ENCODE assay signal across 16 cellular contexts in genomic region chr1:108075055-108075454, GRCh38.
DNase-seq lines count a peak whose midpoint lies in the region; ATAC-seq and TF ChIP-seq lines count a peak whose summit lies in the region.
"Had no signal": no experiment of that assay in that cellular context is flagged by ENCODE, and none has a peak within 500 bp of the region (broad histone marks: within the 10 kb centered on the region; RNA-seq: fewer than 3 reads in every experiment).

No MANE protein-coding gene starts in this region.

- no peaks in the 10 kb centered on the region for H3K27me3 ChIP-seq in MM.1S (replicated peaks; ENCODE audit: insufficient read depth, low read length)
- H3K27me3 ChIP-seq: BE2C, right lobe of liver had no signal

- no peaks in the 10 kb centered on the region for H3K9me3 ChIP-seq in MM.1S (replicated peaks; ENCODE audit: insufficient read depth, low read length)
- H3K9me3 ChIP-seq: BE2C, right lobe of liver, SJSA1 had no signal

- peaks cover 39 to 42% (median 39%) of the 10 kb centered on the region in 3 donors for H3K4me1 Mint-ChIP-seq in T-cell

- no peaks in the 10 kb centered on the region for H3K36me3 Mint-ChIP-seq in T-cell

- H3K9me2 ChIP-seq in MM.1S (replicated peaks; ENCODE audit: insufficient read depth, low read length): no peaks in the 10 kb centered on the region

- H3K9me3 Mint-ChIP-seq in T-cell: no peaks in the 10 kb centered on the region

- ATAC-seq in GM18502 (IDR thresholded peaks at IDR 0.05; ENCODE audit: poor library complexity, unreplicated experiment) (peak; percentile 84), HG02798 (IDR thresholded peaks at IDR 0.05; ENCODE audit: poor library complexity, unreplicated experiment) (peak; percentile 63), esophagus mucosa (peak; percentile 57), T-cell (replicated peaks in 1 of 4) (no peak), GM19467 (IDR thresholded peaks at IDR 0.05; ENCODE audit: unreplicated experiment) (no peak), left colon (no peak)

- H3K27ac ChIP-seq in MM.1S (ENCODE audit: low read length): no peak overlapping the region
- H3K27ac ChIP-seq: right lobe of liver, SJSA1 had no signal

- TF ChIP-seq CTCF in MM.1S (IDR thresholded peaks at IDR 0.05; ENCODE audit: low read length): no peak

- no peak overlapping the region for H3K4me3 Mint-ChIP-seq in T-cell

- no peaks in the 10 kb centered on the region for H4K20me1 ChIP-seq in MM.1S (ENCODE audit: insufficient read depth, low read length)

- CTCF ChIA-PET in T-cell (lab: Charles Lee): interaction anchor here in 1 of 2 donors (0.6 kb wide), 1 partner anchor 29 kb away, joined by 4 read pairs; no protein-coding TSS in a partner anchor

- H3K27ac Mint-ChIP-seq in T-cell: no peak overlapping the region

- no peaks in the 10 kb centered on the region for H3K79me2 ChIP-seq in MM.1S (ENCODE audit: low read length)

- DNase-seq in MM.1S (peak; percentile 32), GM03348 (ENCODE audit: low spot score) (no peak), T-cell (no peak), left colon (no peak)
- DNase-seq: activated CD4-positive, CD25-positive, alpha-beta regulatory T cell treated with anti-CD3 and anti-CD28 coated beads, Interleukin-2, amount 50 U/mL, for 72 hours; activated effector memory CD4-positive, alpha-beta T cell treated with anti-CD3 and anti-CD28 coated beads, Interleukin-2, amount 50 U/mL, for 16 hours; BE2C; erythroblast; GDM1; NCI-H345; right lobe of liver had no signal

- no peaks in the 10 kb centered on the region for H3F3A ChIP-seq in MM.1S (ENCODE audit: insufficient read depth, low read length)

- POLR2A ChIA-PET in T-cell (lab: Charles Lee): no interaction called here

- H2AFZ ChIP-seq in MM.1S (ENCODE audit: low read length): no peak overlapping the region

- no peak overlapping the region for H3K4me2 ChIP-seq in MM.1S (ENCODE audit: low read depth, low read length)

- intact Hi-C loops in left colon (cut with DNase I, micrococcal nuclease): no loop called here

- H3K4me1 ChIP-seq in MM.1S (ENCODE audit: low read length): peaks cover 17% of the 10 kb centered on the region
- H3K4me1 ChIP-seq: BE2C, SJSA1 had no signal

- no peaks in the 10 kb centered on the region for H3K27me3 Mint-ChIP-seq in T-cell

- H3K9ac ChIP-seq in MM.1S (ENCODE audit: low read length): no peak overlapping the region

- no peak overlapping the region for H3K4me3 ChIP-seq in MM.1S (ENCODE audit: low read length)
- H3K4me3 ChIP-seq: right lobe of liver, SJSA1 had no signal

- H3K36me3 ChIP-seq in MM.1S (replicated peaks; ENCODE audit: insufficient read depth, low read length): no peaks in the 10 kb centered on the region
- H3K36me3 ChIP-seq: BE2C, right lobe of liver, SJSA1 had no signal

Comparison
In these comparisons a context has a peak if more than half of its experiments do, and no peak if none do; other contexts are left out.
1. ATAC-seq: peak in GM18502 (single experiment), HG02798 (single experiment) and esophagus mucosa (single experiment); none in T-cell (0 of 4), GM19467 (single experiment) and left colon (single experiment).